In genomic region chr5:132308701-132309100, GRCh38 we compare ENCODE assay signal across 21 cellular contexts. TPM values are rescaled to one million over a fixed set of nuclear protein-coding genes. Genes with fewer than 3 reads are reported as not detected.
DNase-seq lines count a peak whose midpoint lies in the region; ATAC-seq, FAIRE-seq and TF ChIP-seq lines count a peak whose summit lies in the region.
"Had no signal": no experiment of that assay in that cellular context is flagged by ENCODE, and none has a peak within 500 bp of the region (broad histone marks: within the 10 kb centered on the region; RNA-seq: fewer than 3 reads in every experiment).

No MANE protein-coding gene starts in this region.

- H3K9me3 ChIP-seq in H1 (ENCODE audit: insufficient read depth in 2 of 2, low read depth in 1 of 2, low read length in 1 of 2), result no peaks in the 10 kb centered on the region
- H3K9me3 ChIP-seq in neutrophil, result no peaks in the 10 kb centered on the region

- H3K27me3 Mint-ChIP-seq in natural killer cell (ENCODE audit: low read depth in 2 of 2), result peaks cover 6 to 10% of the 10 kb centered on the region in 2 donors
- H3K27me3 Mint-ChIP-seq: CD4-positive, alpha-beta memory T cell had no signal

- no peak overlapping the region for H3K4me2 ChIP-seq in H1 (ENCODE audit: insufficient read depth in 1 of 2, low read depth in 2 of 2, low read length in 2 of 2)
- H3K4me2 ChIP-seq: GM23338 had no signal

- H3K23me2 ChIP-seq in H1 (ENCODE audit: low read depth, low read length), result no peaks in the 10 kb centered on the region

- H3K4me1 Mint-ChIP-seq in natural killer cell, result no peaks in the 10 kb centered on the region
- H3K4me1 Mint-ChIP-seq: CD4-positive, alpha-beta memory T cell; GM23338 had no signal

- no peak overlapping the region for H3K4me3 Mint-ChIP-seq in natural killer cell
- H3K4me3 Mint-ChIP-seq: CD4-positive, alpha-beta memory T cell; GM23338; HFFc6 had no signal

- TF ChIP-seq CTCF in RWPE1 (conservative IDR thresholded peaks at IDR 0.05; ENCODE audit: low read depth) (no peak), H1 (IDR thresholded peaks at IDR 0.05; ENCODE audit: control extremely low read depth in 1 of 3, insufficient read depth in 1 of 3, low read depth in 1 of 3, low read length in 3 of 3) (no peak), neutrophil (IDR thresholded peaks at IDR 0.05) (no peak), natural killer cell (IDR thresholded peaks at IDR 0.05) (no peak)

- H2BK12ac ChIP-seq in H1 (ENCODE audit: low read depth, low read length), result no peak overlapping the region

- no peak overlapping the region for H2BK20ac ChIP-seq in H1 (ENCODE audit: low read length)

- H3K9ac ChIP-seq in H1 (replicated peaks in 1 of 4; ENCODE audit: extremely low read depth in 1 of 4, low read depth in 3 of 4, low read length in 3 of 4), result no peak overlapping the region

- H3K23ac ChIP-seq in H1 (ENCODE audit: insufficient read length), result no peak overlapping the region

- no peaks in the 10 kb centered on the region for H4K20me1 ChIP-seq in H1 (replicated peaks in 1 of 2; ENCODE audit: control insufficient read depth in 1 of 2, insufficient read depth in 2 of 2, low read length in 2 of 2)

- H3K14ac ChIP-seq in H1 (ENCODE audit: insufficient read length), result no peak overlapping the region

- intact Hi-C loops in natural killer cell (cut with micrococcal nuclease) (no loop called here), Right ventricle myocardium inferior (cut with DNase I) (no loop called here)

- no peak for TF ChIP-seq RAD21 in H1 (IDR thresholded peaks at IDR 0.05 in 1 of 2, conservative IDR thresholded peaks at IDR 0.05 in 1 of 2; ENCODE audit: low read depth in 2 of 2, low read length in 2 of 2)

- no peak overlapping the region for H2AK5ac ChIP-seq in H1 (ENCODE audit: low read depth, low read length)

- DNase-seq in RWPE1 (ENCODE audit: low spot score) (no peak), H1 (ENCODE audit: low read depth in 1 of 2, low spot score in 2 of 2) (no peak), natural killer cell (no peak), T-helper 2 cell (no peak), Right ventricle myocardium inferior (ENCODE audit: missing footprints) (no peak)
- DNase-seq: AML-193; CD4-positive, alpha-beta memory T cell; DMS153; DMS79; GDM1; H7; HFFc6 had no signal

- H3K4me3 ChIP-seq in H1 (ENCODE audit: extremely low read depth in 1 of 4, insufficient read depth in 2 of 4, low read depth in 3 of 4, low read length in 4 of 4) (no peak overlapping the region), neutrophil (ENCODE audit: low read depth in 1 of 2, low read length in 1 of 2) (no peak overlapping the region)
- H3K4me3 ChIP-seq: GM23338 had no signal

- no peak overlapping the region for H3K56ac ChIP-seq in H1 (replicated peaks; ENCODE audit: insufficient read length, low read depth, low read length)

- H3K27ac ChIP-seq in RWPE1 (peak overlapping the region; percentile 2; the same call in 1 of the 2 replicates), H1 (ENCODE audit: low read depth, low read length) (no peak overlapping the region; the same call in 1 of the 2 replicates), neutrophil (peak overlapping the region; percentile 57)
- H3K27ac ChIP-seq: C4-2B had no signal

- no peak overlapping the region for H4K91ac ChIP-seq in H1 (replicated peaks; ENCODE audit: insufficient read length, low read length)

- H4K8ac ChIP-seq in H1 (ENCODE audit: extremely low read depth, insufficient read depth, low read length), result peak overlapping the region; percentile 7; the same call in 1 of the 2 replicates

- POLR2A ChIA-PET in RWPE1 (lab: Yijun Ruan, JAX; ENCODE audit: low non-redundant PET), result no interaction called here
- POLR2A ChIA-PET in H1 (lab: Charles Lee; ENCODE audit: partially characterized antibody), result interaction anchor here (1.4 to 2.2 kb wide), 2 partner anchors 13 to 15 kb away, joined by 5 to 6 read pairs; partner anchors contain the start of gene SLC22A4

- H3K36me3 ChIP-seq in H1 (ENCODE audit: control insufficient read depth in 2 of 4, insufficient read depth in 4 of 4, low read length in 3 of 4) (no peaks in the 10 kb centered on the region), neutrophil (peaks cover 34% of the 10 kb centered on the region)

- ATAC-seq in HG02610 (IDR thresholded peaks at IDR 0.05; ENCODE audit: unreplicated experiment) (no peak), natural killer cell (no peak), Right ventricle myocardium inferior (no peak)
- ATAC-seq: GM23338, HCT116 had no signal

- CTCF ChIA-PET in RWPE1 (lab: Yijun Ruan, JAX), result interaction anchor here (1.2 kb wide), 1 partner anchor 71 kb away, joined by 3 read pairs; no protein-coding TSS in a partner anchor
- CTCF ChIA-PET in H1 (lab: Charles Lee; ENCODE audit: partially characterized antibody), result interaction anchor here (1.2 to 1.9 kb wide), 4 partner anchors 9 to 70 kb away, joined by 3 to 7 read pairs (median 6); no protein-coding TSS in a partner anchor

- no peak for TF ChIP-seq EP300 in H1 (IDR thresholded peaks at IDR 0.05; ENCODE audit: borderline replicate concordance in 1 of 2, low read depth in 2 of 2, low read length in 2 of 2)

- no peak overlapping the region for H2BK120ac ChIP-seq in H1 (replicated peaks; ENCODE audit: low read depth, low read length)

- H3K79me2 ChIP-seq in H1 (ENCODE audit: control insufficient read depth in 1 of 2, insufficient read depth in 2 of 2, low read length in 2 of 2), result no peaks in the 10 kb centered on the region

- H2BK15ac ChIP-seq in H1 (ENCODE audit: low read length), result no peak overlapping the region

- H3K4me1 ChIP-seq in H1 (replicated peaks in 1 of 4; ENCODE audit: control insufficient read depth in 3 of 4, insufficient read depth in 4 of 4, low read length in 3 of 4) (no peaks in the 10 kb centered on the region), neutrophil (ENCODE audit: control insufficient read depth in 1 of 2, insufficient read depth in 1 of 2, low read depth in 1 of 2, low read length in 1 of 2) (peaks cover 23 to 28% of the 10 kb centered on the region in 2 experiments)

- no peak for TF ChIP-seq POLR2A in H1 (IDR thresholded peaks at IDR 0.05; ENCODE audit: control extremely low read depth in 1 of 2, low read depth in 2 of 2, low read length in 2 of 2)

- H3K9me3 Mint-ChIP-seq in natural killer cell, result peaks cover 0 to 5% of the 10 kb centered on the region in 2 donors
- H3K9me3 Mint-ChIP-seq: GM23338 had no signal

- no peak for FAIRE-seq in H1 (lab: Jason Lieb, UNC)
- FAIRE-seq: A204.1, GM12892, GM18507 had no signal

- no peaks in the 10 kb centered on the region; a peak in 1 of 7 replicates for H3K27me3 ChIP-seq in H1 (replicated peaks in 1 of 4; ENCODE audit: control insufficient read depth in 3 of 4, extremely low read depth in 1 of 4, insufficient read depth in 3 of 4, low read length in 3 of 4)
- no peaks in the 10 kb centered on the region for H3K27me3 ChIP-seq in neutrophil

- no peak overlapping the region for H3K4ac ChIP-seq in H1 (replicated peaks; ENCODE audit: insufficient read length, low read depth, low read length)

- H3K79me1 ChIP-seq in H1 (ENCODE audit: low read depth, low read length), result no peaks in the 10 kb centered on the region

- H3K18ac ChIP-seq in H1 (ENCODE audit: extremely low read depth, low read length), result no peak overlapping the region

- H3K36me3 Mint-ChIP-seq in natural killer cell, result peaks cover 10% of the 10 kb centered on the region

- H2BK5ac ChIP-seq in H1 (ENCODE audit: low read depth, low read length), result no peak overlapping the region

- no peak overlapping the region for H3K27ac Mint-ChIP-seq in natural killer cell
- H3K27ac Mint-ChIP-seq: CD4-positive, alpha-beta memory T cell; GM23338; HFFc6 had no signal

- 98% methylated on average over 4 of the region's 4 CpGs; no CpG with 5 or more reads in 1 of the 2 experiments for WGBS in H1 (ENCODE audit: extremely low coverage in 1 of 2, insufficient coverage in 1 of 2, insufficient read length in 1 of 2, insufficient replicate concordance in 2 of 2, low coverage in 1 of 2, low lambda C conversion rate in 2 of 2, missing lambda C conversion rate in 1 of 2), 2 experiments

- no peak overlapping the region for H4K5ac ChIP-seq in H1 (ENCODE audit: insufficient read length, low read depth, low read length)

- H2AFZ ChIP-seq in H1 (ENCODE audit: low read length), result no peak overlapping the region
- H2AFZ ChIP-seq: GM23338 had no signal

TF ChIP-seq in H1, 55 proteins besides CTCF, POLR2A, EP300 and RAD21 (continues in another document):
- no peak for TF ChIP-seq KDM5A (IDR thresholded peaks at IDR 0.05; ENCODE audit: low read length)

RNA-seq across cellular contexts. Expression of gene SLC22A4, which starts 14.5 kb away (rescaled TPM):
- 0.54 and 0.60 TPM in 2 replicates for total RNA-seq in H1 (2021; fragmentation: NEBNext Ultra II Directional; extraction: Animal tissue kit (Norgen Biotek cat#: 25700))
- 0.31 and 0.45 TPM in 2 replicates for polyA plus RNA-seq in H1 (2011; rRNA removed)
- polyA plus RNA-seq in H1 (2011; cell fraction: cytosol; rRNA removed), result 0.30 TPM
- 0.44 TPM for polyA plus RNA-seq in H1 (2011; cell fraction: nucleus; rRNA removed)
- polyA plus RNA-seq in H1 (2012, experiment 1 of 2), result 0.17 to 0.24 TPM (median 0.19 TPM) in 3 of 4 replicates, not detected in the other
- not detected for polyA plus RNA-seq in H1 (2012, experiment 2 of 2)
- 0.08 TPM for polyA plus RNA-seq in H1 (2013, experiment 1 of 2)
- 0.13 TPM for polyA plus RNA-seq in H1 (2013, experiment 2 of 2)
- 0.37 and 0.38 TPM in 2 replicates for polyA minus RNA-seq in H1 (2011; rRNA and poly(A)+ RNA removed)
- 0.81 TPM for polyA minus RNA-seq in H1 (2011; cell fraction: cytosol; rRNA and poly(A)+ RNA removed)
- 1.00 TPM for polyA minus RNA-seq in H1 (2011; cell fraction: nucleus; rRNA and poly(A)+ RNA removed)
- total RNA-seq in natural killer cell (1 to 10 TPM in 1 of 3 donors, under 1 TPM in 2; 0.14 to 2.3 (median 0.27) TPM), Right ventricle myocardium inferior (0.57 TPM)
- polyA plus RNA-seq: CD4-positive, alpha-beta memory T cell had no signal

RNA-seq across cellular contexts. Expression of gene PDLIM4, which starts 51.2 kb away (rescaled TPM):
- 8.3 and 10.7 TPM in 2 replicates for total RNA-seq in H1 (2021; fragmentation: NEBNext Ultra II Directional; extraction: Animal tissue kit (Norgen Biotek cat#: 25700))
- polyA plus RNA-seq in H1 (2011; rRNA removed), result 29.1 and 37.7 TPM in 2 replicates
- 21.9 TPM for polyA plus RNA-seq in H1 (2011; cell fraction: cytosol; rRNA removed)
- 23.0 TPM for polyA plus RNA-seq in H1 (2011; cell fraction: nucleus; rRNA removed)
- polyA plus RNA-seq in H1 (2012, experiment 1 of 2), result 7.5 to 15.1 TPM (median 12.4 TPM) in 4 replicates
- polyA plus RNA-seq in H1 (2012, experiment 2 of 2), result 4.6 TPM
- 7.5 TPM for polyA plus RNA-seq in H1 (2013, experiment 1 of 2)
- 7.0 TPM for polyA plus RNA-seq in H1 (2013, experiment 2 of 2)
- polyA minus RNA-seq in H1 (2011; rRNA and poly(A)+ RNA removed), result 6.6 and 9.8 TPM in 2 replicates
- polyA minus RNA-seq in H1 (2011; cell fraction: cytosol; rRNA and poly(A)+ RNA removed), result 13.9 TPM
- polyA minus RNA-seq in H1 (2011; cell fraction: nucleus; rRNA and poly(A)+ RNA removed), result 12.8 TPM
- total RNA-seq in natural killer cell (not detected), Right ventricle myocardium inferior (5.4 TPM)
- total RNA-seq: CD4-positive, alpha-beta memory T cell; HT1080 had no signal
- polyA plus RNA-seq: CD4-positive, alpha-beta memory T cell had no signal
